14 cellular contexts compared by ENCODE assay signal in genomic region chr6:74050921-74051320, GRCh38.
A peak's percentile ranks its signal among the peaks of the same experiment; 100 is the strongest.
DNase-seq lines count a peak whose midpoint lies in the region; TF ChIP-seq lines count a peak whose summit lies in the region.
"Had no signal": no experiment of that assay in that cellular context is flagged by ENCODE, and none has a peak within 500 bp of the region (broad histone marks: within the 10 kb centered on the region; RNA-seq: fewer than 3 reads in every experiment).

No MANE protein-coding gene starts in this region.

- CTCF ChIA-PET in CD8-positive, alpha-beta memory T cell (lab: Charles Lee), result no interaction called here

- no peaks in the 10 kb centered on the region for H3K79me2 ChIP-seq in neural progenitor cell (ENCODE audit: low read depth)

- 72% methylated on average over 3 of the region's 3 CpGs; no CpG with 5 or more reads in 1 of the 2 experiments for WGBS in endodermal cell (ENCODE audit: insufficient coverage in 1 of 2, insufficient read length in 1 of 2), 2 experiments

- DNase-seq in NCI-H82 (lab: John Stamatoyannopoulos, UW) (peak; percentile 2), NCI-H82 treated with DMSO at 0.1 percent for 48 hours (lab: John Stamatoyannopoulos, UW; ENCODE audit: unreplicated experiment) (no peak), HuH-7 (ENCODE audit: low spot score) (peak; percentile 18), endodermal cell (peak; percentile 53), neural progenitor cell (ENCODE audit: low spot score) (no peak), NCI-H1694 (lab: John Stamatoyannopoulos, UW) (no peak), NCI-H69 (lab: John Stamatoyannopoulos, UW) (no peak)
- no peak for DNase-seq in CD8-positive, alpha-beta memory T cell
- DNase-seq: CD8-positive, alpha-beta T cell; DMS53; GF-D8; GOT3 had no signal

- no peak overlapping the region for H3K4me3 Mint-ChIP-seq in endodermal cell
- no peak overlapping the region for H3K4me3 Mint-ChIP-seq in neural progenitor cell
- H3K4me3 Mint-ChIP-seq in CD8-positive, alpha-beta memory T cell, result no peak overlapping the region
- H3K4me3 Mint-ChIP-seq: CD14-positive monocyte; CD8-positive, alpha-beta T cell had no signal

- H3K9me3 Mint-ChIP-seq in endodermal cell (no peaks in the 10 kb centered on the region), neural progenitor cell (no peaks in the 10 kb centered on the region)
- peaks cover 0 to 5% (median 0%) of the 10 kb centered on the region in 5 donors for H3K9me3 Mint-ChIP-seq in CD8-positive, alpha-beta memory T cell

- no peak overlapping the region for H3K27ac ChIP-seq in endodermal cell (ENCODE audit: low read depth, low read length)
- H3K27ac ChIP-seq in neural progenitor cell, result no peak overlapping the region
- no peak overlapping the region for H3K27ac ChIP-seq in CD8-positive, alpha-beta memory T cell (ENCODE audit: low read depth, low read length)
- H3K27ac ChIP-seq: 22Rv1 had no signal

- no peaks in the 10 kb centered on the region for H3K9me3 ChIP-seq in endodermal cell (ENCODE audit: control insufficient read depth, low read length)
- no peaks in the 10 kb centered on the region for H3K9me3 ChIP-seq in neural progenitor cell (ENCODE audit: low read depth)
- H3K9me3 ChIP-seq in CD8-positive, alpha-beta memory T cell (ENCODE audit: low read length), result no peaks in the 10 kb centered on the region

- H3K4me2 ChIP-seq in neural progenitor cell, result no peak overlapping the region

- no peaks in the 10 kb centered on the region for H4K20me1 ChIP-seq in neural progenitor cell (ENCODE audit: low read depth)

- H3K27me3 Mint-ChIP-seq in endodermal cell (ENCODE audit: insufficient read depth) (peaks cover 1% of the 10 kb centered on the region), neural progenitor cell (ENCODE audit: insufficient read depth, low read depth) (peaks cover 2% of the 10 kb centered on the region)
- no peaks in the 10 kb centered on the region for H3K27me3 Mint-ChIP-seq in CD8-positive, alpha-beta memory T cell

- no peaks in the 10 kb centered on the region for H3K4me1 ChIP-seq in endodermal cell (ENCODE audit: control insufficient read depth, insufficient read depth, low read length)
- H3K4me1 ChIP-seq in neural progenitor cell, result no peaks in the 10 kb centered on the region
- H3K4me1 ChIP-seq in CD8-positive, alpha-beta memory T cell (ENCODE audit: insufficient read depth, low read length), result no peaks in the 10 kb centered on the region

- H3F3A ChIP-seq in neural progenitor cell (ENCODE audit: low read depth), result no peaks in the 10 kb centered on the region

- TF ChIP-seq CTCF in endodermal cell (conservative IDR thresholded peaks at IDR 0.05) (peak; percentile 57), neural progenitor cell (IDR thresholded peaks at IDR 0.05) (no peak)

- POLR2A ChIA-PET in CD8-positive, alpha-beta memory T cell (lab: Charles Lee), result no interaction called here

- H3K27ac Mint-ChIP-seq in endodermal cell, result no peak overlapping the region
- no peak overlapping the region for H3K27ac Mint-ChIP-seq in neural progenitor cell
- H3K27ac Mint-ChIP-seq in CD8-positive, alpha-beta memory T cell, result no peak overlapping the region
- H3K27ac Mint-ChIP-seq: CD8-positive, alpha-beta T cell had no signal

- no peak overlapping the region for H3K4me3 ChIP-seq in endodermal cell (ENCODE audit: low read length)
- no peak overlapping the region for H3K4me3 ChIP-seq in neural progenitor cell
- no peak overlapping the region for H3K4me3 ChIP-seq in CD8-positive, alpha-beta memory T cell (ENCODE audit: low read length)

- H3K4me1 Mint-ChIP-seq in endodermal cell (peaks cover 40% of the 10 kb centered on the region), neural progenitor cell (no peaks in the 10 kb centered on the region)
- no peaks in the 10 kb centered on the region for H3K4me1 Mint-ChIP-seq in CD8-positive, alpha-beta memory T cell
- H3K4me1 Mint-ChIP-seq: CD14-positive monocyte had no signal

- peak overlapping the region; percentile 47 for H2AFZ ChIP-seq in neural progenitor cell (replicated peaks)

- H3K36me3 Mint-ChIP-seq in endodermal cell (ENCODE audit: low read depth) (no peaks in the 10 kb centered on the region), neural progenitor cell (no peaks in the 10 kb centered on the region)
- no peaks in the 10 kb centered on the region for H3K36me3 Mint-ChIP-seq in CD8-positive, alpha-beta memory T cell
- H3K36me3 Mint-ChIP-seq: CD14-positive monocyte; CD8-positive, alpha-beta T cell had no signal

- H3K9ac ChIP-seq in endodermal cell (ENCODE audit: extremely low read depth, low read length, poor library complexity, severe bottlenecking), result no peak overlapping the region
- no peak overlapping the region for H3K9ac ChIP-seq in neural progenitor cell

- H3K27me3 ChIP-seq in endodermal cell (ENCODE audit: control insufficient read depth, insufficient read depth, low read length, poor library complexity, severe bottlenecking), result no peaks in the 10 kb centered on the region
- no peaks in the 10 kb centered on the region for H3K27me3 ChIP-seq in neural progenitor cell
- H3K27me3 ChIP-seq in CD8-positive, alpha-beta memory T cell (ENCODE audit: insufficient read depth, low read length, poor library complexity, severe bottlenecking), result no peaks in the 10 kb centered on the region

- H3K36me3 ChIP-seq in endodermal cell (ENCODE audit: control insufficient read depth, insufficient read depth, low read length) (no peaks in the 10 kb centered on the region), neural progenitor cell (no peaks in the 10 kb centered on the region)
- H3K36me3 ChIP-seq in CD8-positive, alpha-beta memory T cell (ENCODE audit: insufficient read depth, low read length), result no peaks in the 10 kb centered on the region

Comparison
In these comparisons a context has a peak if more than half of its experiments do, and no peak if none do; other contexts are left out.
1. DNase-seq: peak in NCI-H82 (single experiment), HuH-7 (single experiment) and endodermal cell (single experiment); none in NCI-H82 treated with DMSO at 0.1 percent for 48 hours (single experiment), neural progenitor cell (single experiment), CD8-positive, alpha-beta memory T cell (0 of 5), NCI-H1694 (single experiment) and NCI-H69 (single experiment).